Comparison of ENCODE assay signal across 3 cellular contexts in genomic region chr1:7664893-7665250, GRCh38.
"Had no signal": no experiment of that assay in that cellular context is flagged by ENCODE, and none has a peak within 500 bp of the region (broad histone marks: within the 10 kb centered on the region; RNA-seq: fewer than 3 reads in every experiment).

No MANE protein-coding gene starts in this region.

- DNase-seq: GDM1, GF-D8 had no signal

- H3K4me3 ChIP-seq: GM12878 had no signal

- ATAC-seq: GM12878 had no signal
